In genomic region chr17:43392397-43392796, GRCh38 we compare ENCODE assay signal across 20 cellular contexts. TPM values are rescaled to one million over a fixed set of nuclear protein-coding genes. Genes with fewer than 3 reads are reported as not detected.
DNase-seq lines count a peak whose midpoint lies in the region; ATAC-seq and TF ChIP-seq lines count a peak whose summit lies in the region.
"Had no signal": no experiment of that assay in that cellular context is flagged by ENCODE, and none has a peak within 500 bp of the region (broad histone marks: within the 10 kb centered on the region; RNA-seq: fewer than 3 reads in every experiment).

No MANE protein-coding gene starts in this region.

- no peak overlapping the region for H3K4me3 Mint-ChIP-seq in activated naive CD8-positive, alpha-beta T cell treated with anti-CD3 and anti-CD28 coated beads, Interleukin-2, amount 10 ng/mL, durations not matched to agents 7 days and 5 days
- H3K4me3 Mint-ChIP-seq in activated naive CD8-positive, alpha-beta T cell treated with anti-CD3 and anti-CD28 coated beads, Interleukin-2, amount 50 U/mL, for 24 hours = no peak overlapping the region
- peak overlapping the region in 2 of 3 experiments; percentile 14 to 47 for H3K4me3 Mint-ChIP-seq in nephron
- H3K4me3 Mint-ChIP-seq in type B pancreatic cell = peak overlapping the region; percentile 17
- H3K4me3 Mint-ChIP-seq: CD8-positive, alpha-beta T cell; GM23338 had no signal

- CTCF ChIA-PET in RWPE1 (lab: Yijun Ruan, JAX) = interaction anchor here (0.6 to 4.3 kb wide), 3 partner anchors 91 to 103 kb away, joined by 4 to 86 read pairs (median 5); partner anchors contain the start of gene DHX8

- H3K4me3 ChIP-seq in thyroid gland (replicated peaks in 1 of 3) = no peak overlapping the region
- no peak overlapping the region for H3K4me3 ChIP-seq in foreskin fibroblast (ENCODE audit: low read depth in 1 of 2, low read length in 2 of 2)
- H3K4me3 ChIP-seq: GM12878, GM23338 had no signal

- WGBS in thyroid gland, 2 donors = 83 to 87% methylated on average over 6 of the region's 6 CpGs

- no peak for ATAC-seq in activated naive CD8-positive, alpha-beta T cell treated with anti-CD3 and anti-CD28 coated beads, Interleukin-2, amount 10 ng/mL, durations not matched to agents 7 days and 5 days (ENCODE audit: low read depth)
- ATAC-seq in activated naive CD8-positive, alpha-beta T cell treated with anti-CD3 and anti-CD28 coated beads, Interleukin-2, amount 50 U/mL, for 24 hours = no peak
- ATAC-seq in HG02642 (IDR thresholded peaks at IDR 0.05; ENCODE audit: poor library complexity, unreplicated experiment) = no peak
- ATAC-seq: CD8-positive, alpha-beta T cell; GM12878; GM23338; HCT116 had no signal

- TF ChIP-seq CTCF in RWPE1 (conservative IDR thresholded peaks at IDR 0.05; ENCODE audit: low read depth) (no peak), nephron (IDR thresholded peaks at IDR 0.05; ENCODE audit: unreplicated experiment in 3 of 3) (no peak), type B pancreatic cell (conservative IDR thresholded peaks at IDR 0.05) (no peak), thyroid gland (IDR thresholded peaks at IDR 0.05) (no peak), foreskin fibroblast (IDR thresholded peaks at IDR 0.05; ENCODE audit: low read depth, low read length) (no peak)

- intact Hi-C loops in thyroid gland (cut with DNase I) = no loop called here

- POLR2A ChIA-PET in activated naive CD8-positive, alpha-beta T cell treated with anti-CD3 and anti-CD28 coated beads, Interleukin-2, amount 10 ng/mL, durations not matched to agents 7 days and 5 days (lab: Charles Lee) = interaction anchor here (3.7 to 10.6 kb wide), 3 partner anchors 24 to 91 kb away, joined by 35 to 168 read pairs (median 37); partner anchors contain the start of gene DHX8
- POLR2A ChIA-PET in RWPE1 (lab: Yijun Ruan, JAX; ENCODE audit: low non-redundant PET) = no interaction called here

- H3K27ac Mint-ChIP-seq in activated naive CD8-positive, alpha-beta T cell treated with anti-CD3 and anti-CD28 coated beads, Interleukin-2, amount 10 ng/mL, durations not matched to agents 7 days and 5 days = peak overlapping the region; percentile 22
- no peak overlapping the region for H3K27ac Mint-ChIP-seq in activated naive CD8-positive, alpha-beta T cell treated with anti-CD3 and anti-CD28 coated beads, Interleukin-2, amount 50 U/mL, for 24 hours
- H3K27ac Mint-ChIP-seq in nephron (peak overlapping the region; percentile 2 to 39 (median 19)), type B pancreatic cell (peak overlapping the region; percentile 37)
- H3K27ac Mint-ChIP-seq: CD8-positive, alpha-beta T cell; GM23338 had no signal

- no peaks in the 10 kb centered on the region for H3K27me3 ChIP-seq in thyroid gland
- H3K27me3 ChIP-seq: BE2C had no signal

- H3K27me3 Mint-ChIP-seq in activated naive CD8-positive, alpha-beta T cell treated with anti-CD3 and anti-CD28 coated beads, Interleukin-2, amount 10 ng/mL, durations not matched to agents 7 days and 5 days = no peaks in the 10 kb centered on the region
- H3K27me3 Mint-ChIP-seq in activated naive CD8-positive, alpha-beta T cell treated with anti-CD3 and anti-CD28 coated beads, Interleukin-2, amount 50 U/mL, for 24 hours = no peaks in the 10 kb centered on the region
- H3K27me3 Mint-ChIP-seq in nephron (ENCODE audit: low read depth) (no peaks in the 10 kb centered on the region), type B pancreatic cell (no peaks in the 10 kb centered on the region)

- H3K9me3 Mint-ChIP-seq in activated naive CD8-positive, alpha-beta T cell treated with anti-CD3 and anti-CD28 coated beads, Interleukin-2, amount 10 ng/mL, durations not matched to agents 7 days and 5 days = no peaks in the 10 kb centered on the region
- H3K9me3 Mint-ChIP-seq in activated naive CD8-positive, alpha-beta T cell treated with anti-CD3 and anti-CD28 coated beads, Interleukin-2, amount 50 U/mL, for 24 hours = no peaks in the 10 kb centered on the region
- H3K9me3 Mint-ChIP-seq in nephron = no peaks in the 10 kb centered on the region
- no peaks in the 10 kb centered on the region for H3K9me3 Mint-ChIP-seq in type B pancreatic cell
- H3K9me3 Mint-ChIP-seq: CD8-positive, alpha-beta T cell; GM23338 had no signal

- H3K4me1 Mint-ChIP-seq in activated naive CD8-positive, alpha-beta T cell treated with anti-CD3 and anti-CD28 coated beads, Interleukin-2, amount 10 ng/mL, durations not matched to agents 7 days and 5 days = peaks cover 14% of the 10 kb centered on the region
- H3K4me1 Mint-ChIP-seq in activated naive CD8-positive, alpha-beta T cell treated with anti-CD3 and anti-CD28 coated beads, Interleukin-2, amount 50 U/mL, for 24 hours = peaks cover 15% of the 10 kb centered on the region
- H3K4me1 Mint-ChIP-seq in nephron = peaks cover 19% of the 10 kb centered on the region
- H3K4me1 Mint-ChIP-seq in type B pancreatic cell (ENCODE audit: unreplicated experiment) = peaks cover 23% of the 10 kb centered on the region

- TF ChIP-seq POLR2A in thyroid gland (IDR thresholded peaks at IDR 0.05) = no peak

- no peaks in the 10 kb centered on the region for H3K9me3 ChIP-seq in thyroid gland
- H3K9me3 ChIP-seq: BE2C had no signal

- DNase-seq in activated naive CD8-positive, alpha-beta T cell treated with anti-CD3 and anti-CD28 coated beads, Interleukin-2, amount 10 ng/mL, durations not matched to agents 7 days and 5 days = no peak
- no peak for DNase-seq in activated naive CD8-positive, alpha-beta T cell treated with anti-CD3 and anti-CD28 coated beads, Interleukin-2, amount 50 U/mL, for 24 hours
- no peak for DNase-seq in RWPE1 (ENCODE audit: low spot score)
- DNase-seq in type B pancreatic cell (ENCODE audit: extremely low spot score, unreplicated experiment) = no peak
- no peak for DNase-seq in thyroid gland
- no peak for DNase-seq in foreskin fibroblast
- DNase-seq: BE2C; Calu3; CD8-positive, alpha-beta T cell; EL; KG1; NCI-H1436; NCI-H1930; NCI-H226; SIG-M5 had no signal

- H3K27ac ChIP-seq in RWPE1 (peak overlapping the region; percentile 29; the same call in 1 of the 2 replicates), thyroid gland (no peak overlapping the region)

- H3K4me1 ChIP-seq in thyroid gland = peaks cover 9 to 20% of the 10 kb centered on the region in 2 donors

- H3K36me3 ChIP-seq in thyroid gland = no peaks in the 10 kb centered on the region
- H3K36me3 ChIP-seq: BE2C had no signal

- no peaks in the 10 kb centered on the region for H3K36me3 Mint-ChIP-seq in activated naive CD8-positive, alpha-beta T cell treated with anti-CD3 and anti-CD28 coated beads, Interleukin-2, amount 10 ng/mL, durations not matched to agents 7 days and 5 days
- H3K36me3 Mint-ChIP-seq in activated naive CD8-positive, alpha-beta T cell treated with anti-CD3 and anti-CD28 coated beads, Interleukin-2, amount 50 U/mL, for 24 hours (ENCODE audit: low read depth) = no peaks in the 10 kb centered on the region
- H3K36me3 Mint-ChIP-seq in nephron (ENCODE audit: low read depth) = no peaks in the 10 kb centered on the region
- H3K36me3 Mint-ChIP-seq in type B pancreatic cell = no peaks in the 10 kb centered on the region

RNA-seq across cellular contexts. Expression of gene ARL4D, which starts 6.4 kb away (rescaled TPM):
- total RNA-seq in activated naive CD8-positive, alpha-beta T cell treated with anti-CD3 and anti-CD28 coated beads, Interleukin-2, amount 10 ng/mL, durations not matched to agents 7 days and 5 days = 1 to 10 TPM; 2.2 to 2.4 TPM
- total RNA-seq in type B pancreatic cell (ENCODE audit: low replicate concordance) = 8.3 and 9.9 TPM in 2 replicates
- total RNA-seq in thyroid gland = 10 to 100 TPM; 32.8 to 57.4 (median 48.9) TPM

Comparison
In these comparisons a context has a peak if more than half of its experiments do, and no peak if none do; other contexts are left out.
1. H3K4me3 Mint-ChIP-seq: peak in nephron (2 of 3) and type B pancreatic cell (single experiment); none in activated naive CD8-positive, alpha-beta T cell treated with anti-CD3 and anti-CD28 coated beads, Interleukin-2, amount 10 ng/mL, durations not matched to agents 7 days and 5 days (single experiment) and activated naive CD8-positive, alpha-beta T cell treated with anti-CD3 and anti-CD28 coated beads, Interleukin-2, amount 50 U/mL, for 24 hours (single experiment).